ENCODE assay signal across 9 cellular contexts in genomic region chr12:2624543-2625266, GRCh38.
A peak's percentile ranks its signal among the peaks of the same experiment; 100 is the strongest.
DNase-seq lines count a peak whose midpoint lies in the region; ATAC-seq and TF ChIP-seq lines count a peak whose summit lies in the region.
"Had no signal": no experiment of that assay in that cellular context is flagged by ENCODE, and none has a peak within 500 bp of the region (broad histone marks: within the 10 kb centered on the region; RNA-seq: fewer than 3 reads in every experiment).

No MANE protein-coding gene starts in this region.

- DNase-seq in stimulated activated CD4-positive, alpha-beta T cell treated with anti-CD3 and anti-CD28 coated beads, Interleukin-1b, Interleukin-23, amount 100 ng/mL, for 48 hours: peak; percentile 13
- DNase-seq in stimulated activated CD4-positive, alpha-beta T cell treated with anti-CD3 and anti-CD28 coated beads, Interleukin-4, amount 100 ng/mL, for 24 hours: no peak
- DNase-seq in NCI-H69 (lab: John Stamatoyannopoulos, UW) (peak; percentile 70), epithelial cell of esophagus (ENCODE audit: low read depth) (peak; percentile 28), ureter (ENCODE audit: low spot score) (peak; percentile 65), left colon (no peak)
- no peak for DNase-seq in activated effector memory CD4-positive, alpha-beta T cell treated with Interleukin-2 at 50 U/mL for 16 hours
- no peak for DNase-seq in stimulated activated naive B cell treated with anti-CD40 and anti-IgM and Interleukin-4, amounts not matched to agents 10 μg/mL and 1 μg/mL and 100 μg/mL, for 72 hours
- DNase-seq: central memory CD4-positive, alpha-beta T cell had no signal

- no peaks in the 10 kb centered on the region for H3K36me3 Mint-ChIP-seq in stimulated activated naive B cell treated with anti-CD40 and anti-IgM and Interleukin-4, amounts not matched to agents 10 μg/mL and 1 μg/mL and 100 μg/mL, for 72 hours

- H3K4me3 ChIP-seq in epithelial cell of esophagus (ENCODE audit: low read length): no peak overlapping the region

- peaks cover 7 to 10% of the 10 kb centered on the region in 2 donors for H3K4me1 Mint-ChIP-seq in stimulated activated naive B cell treated with anti-CD40 and anti-IgM and Interleukin-4, amounts not matched to agents 10 μg/mL and 1 μg/mL and 100 μg/mL, for 72 hours

- intact Hi-C loops in left colon (cut with DNase I, micrococcal nuclease): no loop called here

- no peak for ATAC-seq in left colon
- ATAC-seq in stimulated activated naive B cell treated with anti-CD40 and anti-IgM and Interleukin-4, amounts not matched to agents 10 μg/mL and 1 μg/mL and 100 μg/mL, for 72 hours (replicated peaks): no peak

- no peak overlapping the region for H3K27ac Mint-ChIP-seq in stimulated activated naive B cell treated with anti-CD40 and anti-IgM and Interleukin-4, amounts not matched to agents 10 μg/mL and 1 μg/mL and 100 μg/mL, for 72 hours

- peak; percentile 8 for TF ChIP-seq CTCF in epithelial cell of esophagus (IDR thresholded peaks at IDR 0.05; ENCODE audit: insufficient read depth, low read depth, low read length, missing control alignments)

- H3K4me3 Mint-ChIP-seq in stimulated activated naive B cell treated with anti-CD40 and anti-IgM and Interleukin-4, amounts not matched to agents 10 μg/mL and 1 μg/mL and 100 μg/mL, for 72 hours: no peak overlapping the region

- H3K27me3 Mint-ChIP-seq in stimulated activated naive B cell treated with anti-CD40 and anti-IgM and Interleukin-4, amounts not matched to agents 10 μg/mL and 1 μg/mL and 100 μg/mL, for 72 hours: peaks cover 20 to 29% of the 10 kb centered on the region in 2 donors

- H3K9me3 Mint-ChIP-seq in stimulated activated naive B cell treated with anti-CD40 and anti-IgM and Interleukin-4, amounts not matched to agents 10 μg/mL and 1 μg/mL and 100 μg/mL, for 72 hours: no peaks in the 10 kb centered on the region

Comparison
In these comparisons a context has a peak if more than half of its experiments do, and no peak if none do; other contexts are left out.
1. DNase-seq: peak in stimulated activated CD4-positive, alpha-beta T cell treated with anti-CD3 and anti-CD28 coated beads, Interleukin-1b, Interleukin-23, amount 100 ng/mL, for 48 hours (single experiment), NCI-H69 (single experiment), epithelial cell of esophagus (single experiment) and ureter (single experiment); none in stimulated activated CD4-positive, alpha-beta T cell treated with anti-CD3 and anti-CD28 coated beads, Interleukin-4, amount 100 ng/mL, for 24 hours (single experiment), activated effector memory CD4-positive, alpha-beta T cell treated with Interleukin-2 at 50 U/mL for 16 hours (single experiment), left colon (0 of 2) and stimulated activated naive B cell treated with anti-CD40 and anti-IgM and Interleukin-4, amounts not matched to agents 10 μg/mL and 1 μg/mL and 100 μg/mL, for 72 hours (single experiment).